31 cellular contexts compared by ENCODE assay signal in genomic region chr1:219726480-219727272, GRCh38.
"Had no signal": no experiment of that assay in that cellular context is flagged by ENCODE, and none has a peak within 500 bp of the region (broad histone marks: within the 10 kb centered on the region; RNA-seq: fewer than 3 reads in every experiment).

No MANE protein-coding gene starts in this region.

- H3K27ac ChIP-seq: brain microvascular endothelial cell, coronary artery, dorsolateral prefrontal cortex, esophagus muscularis mucosa, foreskin keratinocyte, gastrocnemius medialis, heart right ventricle, WERI-Rb-1 had no signal

- H3K27me3 ChIP-seq: brain microvascular endothelial cell, dorsolateral prefrontal cortex, esophagus muscularis mucosa, foreskin keratinocyte, gastrocnemius medialis, heart right ventricle had no signal

- DNase-seq: activated B cell treated with CpG ODN at 0.5 μM for 24 hours; activated CD4-positive, alpha-beta memory T cell treated with anti-CD3 and anti-CD28 coated beads for 36 hours; activated CD4-positive, alpha-beta T cell treated with anti-CD3 and anti-CD28 coated beads for 48 hours; activated CD8-positive, alpha-beta memory T cell treated with anti-CD3 and anti-CD28 coated beads, Interleukin-2, amount 10 ng/mL, durations not matched to agents 7 days and 5 days; activated CD8-positive, alpha-beta memory T cell treated with anti-CD3 and anti-CD28 coated beads, Interleukin-2, amount 50 U/mL, for 4 hours; activated CD8-positive, alpha-beta T cell treated with anti-CD3 and anti-CD28 coated beads, Interleukin-2, amount 10 ng/mL, durations not matched to agents 7 days and 5 days; activated effector memory CD4-positive, alpha-beta T cell treated with anti-CD3 and anti-CD28 coated beads, Interleukin-2, amount 50 U/mL, for 16 hours; activated naive CD4-positive, alpha-beta T cell; activated naive CD4-positive, alpha-beta T cell treated with anti-CD3 and anti-CD28 coated beads, Interleukin-2, amount 10 ng/mL, durations not matched to agents 7 days and 5 days; activated naive CD8-positive, alpha-beta T cell treated with anti-CD3 and anti-CD28 coated beads, Interleukin-2, amount 10 ng/mL, durations not matched to agents 7 days and 5 days; activated T-cell treated with anti-CD3 and anti-CD28 coated beads, Interleukin-2, amount 50 U/mL, for 1 hour; activated T-cell treated with anti-CD3 and anti-CD28 coated beads, Interleukin-2, amount 50 U/mL, for 48 hours; amniotic stem cell; anterior cingulate cortex; brain microvascular endothelial cell; dorsolateral prefrontal cortex; effector memory CD4-positive, alpha-beta T cell; endodermal cell; foreskin keratinocyte; gastrocnemius medialis; heart right ventricle; T-helper 1 cell; T-helper 17 cell; T1000; WERI-Rb-1 had no signal

- H3K36me3 ChIP-seq: brain microvascular endothelial cell, esophagus muscularis mucosa, gastrocnemius medialis, heart right ventricle, WERI-Rb-1 had no signal

- H3K4me3 ChIP-seq: coronary artery, dorsolateral prefrontal cortex, esophagus muscularis mucosa, gastrocnemius medialis, heart right ventricle had no signal

- ATAC-seq: activated CD4-positive, CD25-positive, alpha-beta regulatory T cell treated with anti-CD3 and anti-CD28 coated beads, Interleukin-2, amount 50 U/mL, for 24 hours; activated CD8-positive, alpha-beta memory T cell treated with anti-CD3 and anti-CD28 coated beads, Interleukin-2, amount 10 ng/mL, durations not matched to agents 7 days and 5 days; activated CD8-positive, alpha-beta T cell treated with anti-CD3 and anti-CD28 coated beads, Interleukin-2, amount 10 ng/mL, durations not matched to agents 7 days and 5 days; activated naive CD4-positive, alpha-beta T cell treated with anti-CD3 and anti-CD28 coated beads, Interleukin-2, amount 50 U/mL, for 72 hours; foreskin keratinocyte; gastrocnemius medialis; heart right ventricle; T-helper 17 cell had no signal

- FAIRE-seq: astrocyte, bronchial epithelial cell had no signal

- H3K9me3 ChIP-seq: gastrocnemius medialis had no signal

- H3K4me1 ChIP-seq: esophagus muscularis mucosa, foreskin keratinocyte, gastrocnemius medialis, heart right ventricle had no signal
